ENCODE assay signal across 25 cellular contexts in the genomic region with DNA sequence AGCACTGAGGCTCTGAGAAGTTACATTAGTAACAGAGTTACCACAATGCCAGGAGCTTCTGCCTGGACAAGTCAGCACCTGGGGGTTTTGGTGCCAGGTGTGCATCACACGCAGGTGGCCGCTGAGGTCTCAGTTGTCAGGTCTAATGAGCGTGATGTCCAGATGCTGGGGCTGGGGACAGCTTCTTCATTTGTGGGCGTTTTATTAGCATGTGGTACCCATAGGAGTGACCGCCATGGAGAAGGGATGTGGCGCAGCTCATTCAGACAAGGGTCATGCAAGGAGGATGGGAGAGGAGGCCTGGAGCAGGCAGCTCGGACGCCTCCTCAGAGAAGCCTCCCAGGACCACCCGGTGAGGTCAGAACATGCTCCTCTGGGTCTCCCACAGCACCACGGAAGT. TPM values are rescaled to one million over a fixed set of nuclear protein-coding genes. Genes with fewer than 3 reads are reported as not detected.
"Had no signal": no experiment of that assay in that cellular context is flagged by ENCODE, and none has a peak within 500 bp of the region (broad histone marks: within the 10 kb centered on the region; RNA-seq: fewer than 3 reads in every experiment).

No MANE protein-coding gene starts in this region.

- H2AFZ ChIP-seq: parathyroid adenoma had no signal

- H3K4me1 ChIP-seq: esophagus muscularis mucosa, foreskin keratinocyte, parathyroid adenoma, right lobe of liver, suprapubic skin, transverse colon, upper lobe of right lung, uterus had no signal

- H3K36me3 Mint-ChIP-seq: naive thymus-derived CD8-positive, alpha-beta T cell had no signal

- H3K27me3 ChIP-seq: right lobe of liver, upper lobe of right lung, uterus had no signal

- DNase-seq: dermis blood vessel endothelial cell; effector memory CD4-positive, alpha-beta T cell; foreskin keratinocyte; naive thymus-derived CD8-positive, alpha-beta T cell; nephron progenitor cell; small intestine; stimulated activated CD4-positive, alpha-beta T cell treated with anti-CD3 and anti-CD28 coated beads, Interleukin-12 subunit alpha, Interleukin-12 subunit beta, amount 100 ng/mL, for 4 hours; stimulated activated CD4-positive, alpha-beta T cell treated with anti-CD3 and anti-CD28 coated beads, Interleukin-1b, Interleukin-23, amount 100 ng/mL, for 48 hours; stimulated activated CD4-positive, alpha-beta T cell treated with anti-CD3 and anti-CD28 coated beads, Interleukin-4, amount 100 ng/mL, for 1 hour; stimulated activated CD8-positive, alpha-beta memory T cell treated with anti-CD3 and anti-CD28 coated beads, Interleukin-4, amount 100 ng/mL, for 48 hours; stimulated activated naive CD4-positive, alpha-beta T cell; stimulated activated naive CD8-positive, alpha-beta T cell treated with anti-CD3 and anti-CD28 coated beads, Interleukin-15, amount 100 ng/mL, for 72 hours; transverse colon; upper lobe of right lung; uterus had no signal

- H3K4me1 Mint-ChIP-seq: stimulated activated naive CD8-positive, alpha-beta T cell treated with anti-CD3 and anti-CD28 coated beads, Interleukin-15, amount 100 ng/mL, for 72 hours had no signal

- H3K9me3 Mint-ChIP-seq: naive thymus-derived CD8-positive, alpha-beta T cell; nephron progenitor cell; stimulated activated naive CD8-positive, alpha-beta T cell treated with anti-CD3 and anti-CD28 coated beads, Interleukin-15, amount 100 ng/mL, for 72 hours had no signal

- H3K27ac ChIP-seq: coronary artery, esophagus muscularis mucosa, foreskin keratinocyte, neutrophil, parathyroid adenoma, right lobe of liver, suprapubic skin, transverse colon, upper lobe of right lung, uterus had no signal

- H3K4me3 ChIP-seq: coronary artery, esophagus muscularis mucosa, right lobe of liver, suprapubic skin, transverse colon, upper lobe of right lung, uterus had no signal

- ATAC-seq: foreskin keratinocyte; left lobe of liver; naive thymus-derived CD8-positive, alpha-beta T cell; right lobe of liver; stimulated activated naive CD8-positive, alpha-beta T cell treated with anti-CD3 and anti-CD28 coated beads, Interleukin-15, amount 100 ng/mL, for 72 hours; upper lobe of right lung had no signal

- H3K9ac ChIP-seq: parathyroid adenoma had no signal

- H3K9me3 ChIP-seq: esophagus muscularis mucosa, neutrophil, right lobe of liver, suprapubic skin, transverse colon, upper lobe of right lung, uterus had no signal

- H3K4me3 Mint-ChIP-seq: naive thymus-derived CD8-positive, alpha-beta T cell; nephron progenitor cell; stimulated activated naive CD8-positive, alpha-beta T cell treated with anti-CD3 and anti-CD28 coated beads, Interleukin-15, amount 100 ng/mL, for 72 hours had no signal

- H3K36me3 ChIP-seq: esophagus muscularis mucosa, neutrophil, right lobe of liver, suprapubic skin, transverse colon, upper lobe of right lung, uterus had no signal

- H3K27ac Mint-ChIP-seq: nephron progenitor cell, progenitor cell of endocrine pancreas had no signal

RNA-seq across cellular contexts. Expression of a gene that starts 27.8 kb away (rescaled TPM):
- total RNA-seq: dermis blood vessel endothelial cell, endothelial cell of umbilical vein, myocyte had no signal
